Comparison of ENCODE assay signal across 1 cellular context in the genomic region with DNA sequence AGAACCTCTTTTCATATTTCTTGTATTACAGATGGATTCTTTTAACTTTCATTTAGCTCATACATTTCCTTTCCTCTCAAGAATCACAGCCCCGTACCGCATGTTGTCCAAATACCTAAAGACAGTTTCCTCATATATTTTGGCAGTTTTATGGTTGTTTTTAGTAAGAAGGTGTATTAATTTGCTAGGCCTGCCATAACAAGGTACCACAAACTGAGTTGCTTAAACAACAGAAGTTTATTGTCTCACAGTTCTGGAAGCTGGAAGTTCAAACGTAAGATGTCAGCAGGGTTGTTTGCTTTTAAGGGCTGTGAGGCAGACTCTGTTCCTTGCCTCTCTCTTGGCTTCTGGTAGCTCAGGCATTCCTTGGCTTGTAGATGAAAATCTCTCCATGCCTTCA.
TF ChIP-seq lines count a peak whose summit lies in the region.

No MANE protein-coding gene starts in this region.

TF ChIP-seq in IMR-90, 13 proteins besides CTCF, POLR2A, EP300 and RAD21:
- no peak for TF ChIP-seq SMC3 (IDR thresholded peaks at IDR 0.05; ENCODE audit: low read depth, low read length)
- TF ChIP-seq, protein P1, sequence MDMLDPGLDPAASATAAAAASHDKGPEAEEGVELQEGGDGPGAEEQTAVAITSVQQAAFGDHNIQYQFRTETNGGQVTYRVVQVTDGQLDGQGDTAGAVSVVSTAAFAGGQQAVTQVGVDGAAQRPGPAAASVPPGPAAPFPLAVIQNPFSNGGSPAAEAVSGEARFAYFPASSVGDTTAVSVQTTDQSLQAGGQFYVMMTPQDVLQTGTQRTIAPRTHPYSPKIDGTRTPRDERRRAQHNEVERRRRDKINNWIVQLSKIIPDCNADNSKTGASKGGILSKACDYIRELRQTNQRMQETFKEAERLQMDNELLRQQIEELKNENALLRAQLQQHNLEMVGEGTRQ (IDR thresholded peaks at IDR 0.05; ENCODE audit: low read depth, low read length) = no peak
- TF ChIP-seq RFX5 (IDR thresholded peaks at IDR 0.05; ENCODE audit: low read depth, low read length) = no peak
- TF ChIP-seq, protein P2, sequence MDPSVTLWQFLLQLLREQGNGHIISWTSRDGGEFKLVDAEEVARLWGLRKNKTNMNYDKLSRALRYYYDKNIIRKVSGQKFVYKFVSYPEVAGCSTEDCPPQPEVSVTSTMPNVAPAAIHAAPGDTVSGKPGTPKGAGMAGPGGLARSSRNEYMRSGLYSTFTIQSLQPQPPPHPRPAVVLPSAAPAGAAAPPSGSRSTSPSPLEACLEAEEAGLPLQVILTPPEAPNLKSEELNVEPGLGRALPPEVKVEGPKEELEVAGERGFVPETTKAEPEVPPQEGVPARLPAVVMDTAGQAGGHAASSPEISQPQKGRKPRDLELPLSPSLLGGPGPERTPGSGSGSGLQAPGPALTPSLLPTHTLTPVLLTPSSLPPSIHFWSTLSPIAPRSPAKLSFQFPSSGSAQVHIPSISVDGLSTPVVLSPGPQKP (IDR thresholded peaks at IDR 0.05; ENCODE audit: borderline replicate concordance, low read depth, low read length) = no peak
- TF ChIP-seq MAFK (IDR thresholded peaks at IDR 0.05; ENCODE audit: low read depth, low read length) = no peak
- TF ChIP-seq BHLHE40 (IDR thresholded peaks at IDR 0.05; ENCODE audit: low read depth, low read length) = no peak
TF ChIP-seq in IMR-90: peak in this region for 0.
